16 cellular contexts compared by ENCODE assay signal in genomic region chr21:45009616-45010015, GRCh38.
DNase-seq lines count a peak whose midpoint lies in the region; ATAC-seq and TF ChIP-seq lines count a peak whose summit lies in the region.
"Had no signal": no experiment of that assay in that cellular context is flagged by ENCODE, and none has a peak within 500 bp of the region (broad histone marks: within the 10 kb centered on the region; RNA-seq: fewer than 3 reads in every experiment).

No MANE protein-coding gene starts in this region.

- no peaks in the 10 kb centered on the region for H3K79me2 ChIP-seq in mammary epithelial cell (ENCODE audit: insufficient read depth, low read length)

- no peak for TF ChIP-seq POLR2A in IMR-90 (IDR thresholded peaks at IDR 0.05; ENCODE audit: low read depth, low read length)

- peaks cover 5% of the 10 kb centered on the region for H3K9me3 Mint-ChIP-seq in neural crest cell

- CTCF ChIA-PET in IMR-90 (lab: Yijun Ruan, JAX) (interaction anchor here (0.8 kb wide), 1 partner anchor 11 kb away, joined by 3 read pairs; no protein-coding TSS in a partner anchor), mammary epithelial cell (lab: Charles Lee; ENCODE audit: low non-redundant PET) (no interaction called here), RWPE1 (lab: Yijun Ruan, JAX) (interaction anchor here (0.7 kb wide), 1 partner anchor 194 kb away, joined by 3 read pairs; no protein-coding TSS in a partner anchor)

- peak overlapping the region; percentile 3; the same call in 1 of the 2 replicates for H3K4me2 ChIP-seq in BLaER1
- no peak overlapping the region for H3K4me2 ChIP-seq in IMR-90 (ENCODE audit: low read depth, low read length)
- peak overlapping the region; percentile 31 for H3K4me2 ChIP-seq in mammary epithelial cell (ENCODE audit: insufficient read depth, low read depth, low read length)

- H4K8ac ChIP-seq in IMR-90 (ENCODE audit: low read depth in 2 of 2, low read length in 2 of 2) = no peak overlapping the region

- H2AK9ac ChIP-seq in IMR-90 (replicated peaks; ENCODE audit: low read depth, low read length, poor library complexity) = no peak overlapping the region

- H4K91ac ChIP-seq in IMR-90 (ENCODE audit: insufficient read depth, low read depth, low read length) = no peak overlapping the region

- no peak overlapping the region for H3K14ac ChIP-seq in IMR-90 (replicated peaks; ENCODE audit: low read depth, low read length)

- no peak overlapping the region for H3K23ac ChIP-seq in IMR-90 (ENCODE audit: low read depth, low read length)

- TF ChIP-seq RAD21 in IMR-90 (IDR thresholded peaks at IDR 0.05; ENCODE audit: low read length) = no peak

- H3K79me1 ChIP-seq in IMR-90 (ENCODE audit: low read depth in 1 of 2, low read length in 2 of 2) = peaks cover 2 to 17% of the 10 kb centered on the region in 2 experiments; a peak in 2 of 4 replicates

- H2AFZ ChIP-seq in IMR-90 (replicated peaks; ENCODE audit: low read length, poor library complexity) (no peak overlapping the region), mammary epithelial cell (ENCODE audit: low read depth, low read length) (peak overlapping the region; percentile 37)
- H2AFZ ChIP-seq: GM23248 had no signal

- peaks cover 70% of the 10 kb centered on the region for H3K4me1 Mint-ChIP-seq in neural crest cell

- no peak overlapping the region for H4K5ac ChIP-seq in IMR-90 (ENCODE audit: low read depth, low read length)

- H3K9me1 ChIP-seq in IMR-90 (ENCODE audit: insufficient read depth, low read length) = peaks cover 14% of the 10 kb centered on the region

- H3K18ac ChIP-seq in IMR-90 (ENCODE audit: low read depth, low read length) = no peak overlapping the region

- in situ Hi-C loops in IMR-90 (cut with MboI; ENCODE audit: low sequenced_read_pairs) = no loop called here
- in situ Hi-C loops in mammary epithelial cell (cut with MboI; ENCODE audit: low sequenced_read_pairs in 2 of 2) = no loop called here

- H4K20me1 ChIP-seq in BLaER1 (no peaks in the 10 kb centered on the region), IMR-90 (ENCODE audit: insufficient read depth, low read length) (no peaks in the 10 kb centered on the region), mammary epithelial cell (ENCODE audit: insufficient read depth, low read length) (no peaks in the 10 kb centered on the region)

- 0 out of 2 replicates have a peak overlapping the region, but pooled peaks have one; percentile 17 for H2BK20ac ChIP-seq in IMR-90 (ENCODE audit: low read depth, low read length)

- H2BK120ac ChIP-seq in IMR-90 (ENCODE audit: low read depth, low read length) = peak overlapping the region; percentile 79; the same call in 1 of the 2 replicates

- no peak for ATAC-seq in IMR-90 (ENCODE audit: low read depth)
- ATAC-seq: CD8-positive, alpha-beta T cell; GM12878 had no signal

- no peak for TF ChIP-seq CTCF in IMR-90 (conservative IDR thresholded peaks at IDR 0.05; ENCODE audit: low read depth, low read length)
- no peak for TF ChIP-seq CTCF in mammary epithelial cell (conservative IDR thresholded peaks at IDR 0.05 in 1 of 2, IDR thresholded peaks at IDR 0.05 in 1 of 2; ENCODE audit: extremely low read depth in 1 of 2, insufficient read depth in 1 of 2, low read depth in 1 of 2, low read length in 2 of 2)
- no peak for TF ChIP-seq CTCF in neural crest cell (conservative IDR thresholded peaks at IDR 0.05)
- no peak for TF ChIP-seq CTCF in RWPE1 (conservative IDR thresholded peaks at IDR 0.05; ENCODE audit: low read depth)

- DNase-seq in IMR-90 (no peak), mammary epithelial cell (no peak), neural crest cell (ENCODE audit: low read depth, low spot score) (no peak), UCSD-AML1 (lab: John Stamatoyannopoulos, UW; ENCODE audit: unreplicated experiment) (no peak), RWPE1 (ENCODE audit: low spot score) (no peak)
- DNase-seq in activated T-cell treated with anti-CD3 and anti-CD28 coated beads, Interleukin-2, amount 50 U/mL, for 1 hour = no peak
- DNase-seq: CD8-positive, alpha-beta T cell; DMS 273 treated with DMSO at 0.1 percent for 48 hours; DMS53; DND-41; EL had no signal

- H3K4me1 ChIP-seq in BLaER1 = peaks cover 97% of the 10 kb centered on the region
- H3K4me1 ChIP-seq in IMR-90 (ENCODE audit: control insufficient read depth, insufficient read depth, low read length) = peaks cover 22% of the 10 kb centered on the region
- peaks cover 45% of the 10 kb centered on the region for H3K4me1 ChIP-seq in mammary epithelial cell (ENCODE audit: insufficient read depth, low read length)

- no peak overlapping the region for H3K27ac Mint-ChIP-seq in neural crest cell (ENCODE audit: unreplicated experiment)
- H3K27ac Mint-ChIP-seq: CD8-positive, alpha-beta T cell had no signal

- no peak overlapping the region for H3K56ac ChIP-seq in IMR-90 (ENCODE audit: extremely low read depth, insufficient read depth, low read length)

- peak overlapping the region; percentile 50 for H3K4me3 Mint-ChIP-seq in neural crest cell
- H3K4me3 Mint-ChIP-seq: CD8-positive, alpha-beta T cell had no signal

- no peak overlapping the region for H3K9ac ChIP-seq in BLaER1
- H3K9ac ChIP-seq in IMR-90 (ENCODE audit: low read depth, low read length) = no peak overlapping the region
- H3K9ac ChIP-seq in mammary epithelial cell (ENCODE audit: insufficient read depth, low read length) = no peak overlapping the region
- H3K9ac ChIP-seq: BLaER1 treated with 17β-estradiol and CSF1 and Interleukin-3, amounts not matched to agents 10 nM and 100 nM; GM23248 had no signal

- BruUV-seq in IMR-90 (replicated peaks; lab: Mats Ljungman, UMichigan) = no TSS peak
- no TSS peak for BruUV-seq in mammary epithelial cell (replicated peaks; lab: Mats Ljungman, UMichigan)

- H3K27ac ChIP-seq in BLaER1 (no peak overlapping the region), IMR-90 (ENCODE audit: insufficient read depth, low read length) (no peak overlapping the region), mammary epithelial cell (ENCODE audit: insufficient read depth, low read depth, low read length) (no peak overlapping the region), RWPE1 (no peak overlapping the region)
- H3K27ac ChIP-seq: BLaER1 treated with 17β-estradiol and CSF1 and Interleukin-3, amounts not matched to agents 10 nM and 100 nM; GM23248 had no signal

- H3K27me3 ChIP-seq in BLaER1 (no peaks in the 10 kb centered on the region), IMR-90 (ENCODE audit: control insufficient read depth, insufficient read depth, low read length) (no peaks in the 10 kb centered on the region), mammary epithelial cell (ENCODE audit: insufficient read depth, low read length) (no peaks in the 10 kb centered on the region)

- peaks cover 40% of the 10 kb centered on the region for H3K27me3 Mint-ChIP-seq in neural crest cell (ENCODE audit: low read depth)

- H2BK15ac ChIP-seq in IMR-90 (ENCODE audit: low read depth, low read length) = peak overlapping the region; percentile 77

- POLR2A ChIA-PET in IMR-90 (lab: Charles Lee; ENCODE audit: unreplicated experiment) (no interaction called here), RWPE1 (lab: Yijun Ruan, JAX; ENCODE audit: low non-redundant PET) (no interaction called here)

- H3K9me3 ChIP-seq in BLaER1 = peaks cover 47% of the 10 kb centered on the region
- peaks cover 14% of the 10 kb centered on the region for H3K9me3 ChIP-seq in IMR-90 (ENCODE audit: control insufficient read depth, insufficient read depth, low read length)
- H3K9me3 ChIP-seq in mammary epithelial cell (replicated peaks; ENCODE audit: insufficient read depth, low read length) = peaks cover 14% of the 10 kb centered on the region
- H3K9me3 ChIP-seq: HAP-1 had no signal

- dilution Hi-C loops in IMR-90 (cut with HindIII; ENCODE audit: low sequenced_read_pairs, unreplicated experiment) = no loop called here
- dilution Hi-C loops in mammary epithelial cell (cut with HindIII; ENCODE audit: low sequenced_read_pairs) = loop anchor here (5.0 kb wide), 1 partner anchor 68 kb away; no protein-coding TSS in a partner anchor

- peak overlapping the region; percentile 37; the same call in 1 of the 2 replicates for H2AK5ac ChIP-seq in IMR-90 (ENCODE audit: low read depth, low read length)

- WGBS in IMR-90 (ENCODE audit: extremely low coverage in 2 of 2, insufficient read length in 1 of 2), 2 experiments = no CpG with 5 or more reads among the region's 5 CpGs
- 39% methylated on average over 5 of the region's 5 CpGs for WGBS in mammary epithelial cell (ENCODE audit: low coverage, missing lambda C conversion rate)

- H3K36me3 Mint-ChIP-seq in neural crest cell (ENCODE audit: low read depth) = no peaks in the 10 kb centered on the region
- H3K36me3 Mint-ChIP-seq: CD8-positive, alpha-beta T cell had no signal

- H3K36me3 ChIP-seq in BLaER1 (peaks cover 21% of the 10 kb centered on the region), IMR-90 (ENCODE audit: control insufficient read depth, insufficient read depth, low read length) (no peaks in the 10 kb centered on the region), mammary epithelial cell (ENCODE audit: insufficient read depth, low read length) (no peaks in the 10 kb centered on the region)
- H3K36me3 ChIP-seq: HAP-1 had no signal

- H2BK5ac ChIP-seq in IMR-90 (ENCODE audit: low read depth, low read length, poor library complexity, severe bottlenecking) = no peak overlapping the region

- no peak overlapping the region for H3K4ac ChIP-seq in IMR-90 (ENCODE audit: low read depth, low read length)

- H3K4me3 ChIP-seq in BLaER1 = no peak overlapping the region
- no peak overlapping the region for H3K4me3 ChIP-seq in IMR-90 (ENCODE audit: insufficient read depth, low read depth, low read length)
- H3K4me3 ChIP-seq in mammary epithelial cell (replicated peaks in 1 of 3; ENCODE audit: insufficient read depth in 1 of 3, low read depth in 2 of 3, low read length in 3 of 3) = no peak overlapping the region
- H3K4me3 ChIP-seq: BLaER1 treated with 17β-estradiol and CSF1 and Interleukin-3, amounts not matched to agents 10 nM and 100 nM; GM12878; GM23248; HAP-1 had no signal

- intact Hi-C loops in IMR-90 (cut with micrococcal nuclease) (no loop called here), mammary epithelial cell (cut with micrococcal nuclease) (loop anchor here (5.0 kb wide), 1 partner anchor 68 kb away; no protein-coding TSS in a partner anchor)

TF ChIP-seq in IMR-90, 13 proteins besides CTCF, POLR2A, EP300 and RAD21:
- TF ChIP-seq MAFK (IDR thresholded peaks at IDR 0.05; ENCODE audit: low read depth, low read length) = peak; percentile 58
- no peak for TF ChIP-seq MXI1 (IDR thresholded peaks at IDR 0.05; ENCODE audit: borderline replicate concordance, low read depth, low read length)
